Comparison of ENCODE assay signal across 8 cellular contexts in the genomic region with DNA sequence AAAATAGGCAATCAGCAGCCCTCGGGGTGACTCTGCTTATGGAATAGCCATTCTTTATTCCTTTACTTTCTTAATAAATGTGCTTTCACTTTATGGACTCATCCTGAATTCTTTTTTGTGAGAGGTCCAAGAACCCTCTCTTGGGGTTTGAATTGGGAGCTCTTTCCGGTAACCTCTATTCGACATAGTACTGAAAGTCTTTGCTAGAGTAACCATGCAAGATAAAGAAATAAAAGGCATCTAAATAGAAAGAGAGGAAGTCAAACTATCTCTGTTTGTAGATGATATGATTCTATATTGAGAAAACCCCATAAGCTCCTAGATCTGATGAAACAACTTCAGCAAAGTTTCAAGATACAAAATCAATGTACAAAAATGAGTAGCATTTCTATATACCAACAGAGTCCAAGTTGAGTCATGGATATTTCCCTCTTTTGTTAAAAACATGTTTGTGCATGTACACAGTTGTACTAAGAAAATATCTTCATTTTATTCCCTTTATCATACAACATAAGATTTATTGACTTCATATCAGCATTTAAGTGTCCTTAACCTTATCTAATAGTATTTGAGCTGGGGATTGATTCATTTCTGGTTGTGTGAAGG. TPM values are rescaled to one million over a fixed set of nuclear protein-coding genes. Genes with fewer than 3 reads are reported as not detected.
DNase-seq lines count a peak whose midpoint lies in the region; ATAC-seq, FAIRE-seq and TF ChIP-seq lines count a peak whose summit lies in the region.
"Not testable (repeated sequence)": the region's sequence is repeated elsewhere in the genome, so short reads cannot be mapped to it uniquely, and the experiment has no call there.
"Had no signal": no experiment of that assay in that cellular context is flagged by ENCODE, and none has a peak within 500 bp of the region (broad histone marks: within the 10 kb centered on the region; RNA-seq: fewer than 3 reads in every experiment).

No MANE protein-coding gene starts in this region.

- H3K4me1 Mint-ChIP-seq in activated CD4-positive, alpha-beta memory T cell treated with anti-CD3 and anti-CD28 coated beads, Interleukin-2, amount 10 ng/mL, durations not matched to agents 7 days and 5 days, result not testable (repeated sequence)

- H3K36me3 ChIP-seq in bronchial epithelial cell (ENCODE audit: control insufficient read depth, insufficient read depth, low read length); pancreas: not testable (repeated sequence)

- ATAC-seq in GM21360 (IDR thresholded peaks at IDR 0.05; ENCODE audit: unreplicated experiment) (peak; percentile 64), HG03565 (IDR thresholded peaks at IDR 0.05; ENCODE audit: unreplicated experiment) (peak; percentile 27), Right ventricle myocardium superior (ENCODE audit: poor library complexity) (peak; percentile 57)
- ATAC-seq in pancreas, result not testable (repeated sequence)

- POLR2A ChIA-PET in activated CD4-positive, alpha-beta memory T cell treated with anti-CD3 and anti-CD28 coated beads, Interleukin-2, amount 10 ng/mL, durations not matched to agents 7 days and 5 days (lab: Charles Lee), result not testable (repeated sequence)

- peak; percentile 97 for FAIRE-seq in GM12892 (lab: Jason Lieb, UNC)
- not testable (repeated sequence) for FAIRE-seq in bronchial epithelial cell (lab: Jason Lieb, UNC)
- FAIRE-seq in pancreas (lab: Jason Lieb, UNC), result peak; percentile 9

- not testable (repeated sequence) for H3K9me3 ChIP-seq in pancreas

- not testable (repeated sequence) for H3K4me3 ChIP-seq in bronchial epithelial cell (ENCODE audit: low read depth, low read length); pancreas

- not testable (repeated sequence) for H3K27me3 ChIP-seq in bronchial epithelial cell (ENCODE audit: control insufficient read depth, insufficient read depth, low read length); pancreas

- CTCF ChIA-PET in activated CD4-positive, alpha-beta memory T cell treated with anti-CD3 and anti-CD28 coated beads, Interleukin-2, amount 10 ng/mL, durations not matched to agents 7 days and 5 days (lab: Charles Lee), result not testable (repeated sequence)

- H3K36me3 Mint-ChIP-seq in activated CD4-positive, alpha-beta memory T cell treated with anti-CD3 and anti-CD28 coated beads, Interleukin-2, amount 10 ng/mL, durations not matched to agents 7 days and 5 days (ENCODE audit: low read depth), result not testable (repeated sequence)

- WGBS in pancreas, 2 donors, result 73 to 79% methylated on average over 3 of the region's 3 CpGs

- intact Hi-C loops in Right ventricle myocardium superior (cut with DNase I); pancreas (cut with DNase I): not testable (repeated sequence)

- TF ChIP-seq POLR2A in GM12892 (IDR thresholded peaks at IDR 0.05; ENCODE audit: low read depth, low read length), result not testable (repeated sequence)

- H3K4me1 ChIP-seq in pancreas, result not testable (repeated sequence)

- not testable (repeated sequence) for H3K27ac ChIP-seq in pancreas

- not testable (repeated sequence) for H3K27me3 Mint-ChIP-seq in activated CD4-positive, alpha-beta memory T cell treated with anti-CD3 and anti-CD28 coated beads, Interleukin-2, amount 10 ng/mL, durations not matched to agents 7 days and 5 days

- H3K27ac Mint-ChIP-seq in activated CD4-positive, alpha-beta memory T cell treated with anti-CD3 and anti-CD28 coated beads, Interleukin-2, amount 10 ng/mL, durations not matched to agents 7 days and 5 days, result peak overlapping the region; percentile 58

- H3K9me3 Mint-ChIP-seq in activated CD4-positive, alpha-beta memory T cell treated with anti-CD3 and anti-CD28 coated beads, Interleukin-2, amount 10 ng/mL, durations not matched to agents 7 days and 5 days, result not testable (repeated sequence)

- TF ChIP-seq CTCF in bronchial epithelial cell (IDR thresholded peaks at IDR 0.05; ENCODE audit: insufficient read depth, low read length, severe bottlenecking); pancreas (IDR thresholded peaks at IDR 0.05): not testable (repeated sequence)

- DNase-seq in GM12892 (ENCODE audit: insufficient read length); activated CD4-positive, alpha-beta memory T cell treated with anti-CD3 and anti-CD28 coated beads, Interleukin-2, amount 10 ng/mL, durations not matched to agents 7 days and 5 days; Right ventricle myocardium superior; pancreas: not testable (repeated sequence)
- peak; percentile 55 for DNase-seq in bronchial epithelial cell (ENCODE audit: low read depth)

- H3K4me3 Mint-ChIP-seq in activated CD4-positive, alpha-beta memory T cell treated with anti-CD3 and anti-CD28 coated beads, Interleukin-2, amount 10 ng/mL, durations not matched to agents 7 days and 5 days, result not testable (repeated sequence)

RNA-seq across cellular contexts. Expression of a gene that starts 29.0 kb away (rescaled TPM):
- 31.1 TPM for polyA plus RNA-seq in GM12892 (2012; ENCODE audit: missing spikeins)
- total RNA-seq in activated CD4-positive, alpha-beta memory T cell treated with anti-CD3 and anti-CD28 coated beads, Interleukin-2, amount 10 ng/mL, durations not matched to agents 7 days and 5 days, result 1 to 10 TPM; 3.9 to 4.3 TPM
- total RNA-seq in bronchial epithelial cell (0.79 and 1.0 TPM in 2 replicates), Right ventricle myocardium superior (5.0 TPM), pancreas (1 to 10 TPM; 2.3 to 5.8 (median 4.5) TPM)
- 1 to 10 TPM; 1.0 to 4.3 TPM for polyA plus RNA-seq in pancreas
- total RNA-seq: CD8-positive, alpha-beta T cell had no signal
